Comparison of ENCODE assay signal across 8 cellular contexts in the genomic region with DNA sequence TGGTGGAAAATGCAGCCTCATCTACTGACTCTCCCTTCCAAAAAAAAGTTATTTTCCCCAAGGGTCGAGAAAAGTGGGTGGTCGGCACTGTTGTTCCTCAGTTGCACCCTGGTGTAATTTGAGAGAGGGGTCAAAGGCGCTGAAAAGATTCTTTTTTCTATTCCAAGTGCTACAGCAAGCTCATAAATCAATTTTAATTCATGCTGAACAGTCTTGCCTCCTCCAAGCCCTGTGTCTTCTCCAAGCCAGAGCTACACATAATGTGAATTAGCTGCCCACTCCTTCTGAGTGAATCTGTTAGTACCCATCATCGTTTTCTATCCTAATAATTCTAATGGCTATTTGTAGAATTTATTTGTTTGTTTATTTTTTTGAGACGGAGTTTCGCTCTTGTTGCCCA. TPM values are rescaled to one million over a fixed set of nuclear protein-coding genes. Genes with fewer than 3 reads are reported as not detected.
DNase-seq lines count a peak whose midpoint lies in the region; ATAC-seq and TF ChIP-seq lines count a peak whose summit lies in the region.

No MANE protein-coding gene starts in this region.

- H3F3A ChIP-seq in Loucy (ENCODE audit: low read depth) = peaks cover 14% of the 10 kb centered on the region

- H3K27me3 ChIP-seq in BJ (ENCODE audit: control insufficient read depth, insufficient read depth, low read length) = no peaks in the 10 kb centered on the region
- no peaks in the 10 kb centered on the region for H3K27me3 ChIP-seq in Loucy (ENCODE audit: insufficient read depth, low read length, poor library complexity, severe bottlenecking)

- peak overlapping the region; percentile 65 for H3K9ac ChIP-seq in Loucy (ENCODE audit: low read depth, low read length, poor library complexity, severe bottlenecking)

- H3K4me3 ChIP-seq in BJ (ENCODE audit: low read depth, low read length) = peak overlapping the region; percentile 58
- H3K4me3 ChIP-seq in Loucy (ENCODE audit: low read length, poor library complexity, severe bottlenecking) = peak overlapping the region; percentile 77
- H3K4me3 ChIP-seq in cardiac fibroblast (replicated peaks in 1 of 2; ENCODE audit: low read depth in 2 of 2, low read length in 2 of 2) = peak overlapping the region; percentile 68 to 71

- H3K9me2 ChIP-seq in Loucy (replicated peaks; ENCODE audit: low read depth, low read length) = no peaks in the 10 kb centered on the region

- CTCF ChIA-PET in BJ (lab: Yijun Ruan, JAX) = interaction anchor here (0.8 to 7.0 kb wide), 5 partner anchors 10 to 132 kb away, joined by 3 to 61 read pairs (median 3); no protein-coding TSS in a partner anchor

- H3K36me3 ChIP-seq in BJ (ENCODE audit: control insufficient read depth, insufficient read depth, low read length) = no peaks in the 10 kb centered on the region
- no peaks in the 10 kb centered on the region for H3K36me3 ChIP-seq in Loucy (ENCODE audit: insufficient read depth, low read length)

- ATAC-seq in naive B cell (ENCODE audit: low read depth in 2 of 2) (no peak), left lobe of liver (no peak), HG03460 (IDR thresholded peaks at IDR 0.05; ENCODE audit: unreplicated experiment) (no peak)

- no peaks in the 10 kb centered on the region for H3K27me3 Mint-ChIP-seq in naive B cell

- H3K4me1 Mint-ChIP-seq in naive B cell = peaks cover 0 to 25% (median 5%) of the 10 kb centered on the region in 3 donors

- H3K9me3 Mint-ChIP-seq in naive B cell = no peaks in the 10 kb centered on the region

- DNase-seq in BJ (ENCODE audit: low read depth) (no peak), cardiac fibroblast (ENCODE audit: low read depth in 2 of 2) (no peak), naive B cell (no peak), DMS79 treated with DMSO at 0.1 percent for 48 hours (lab: John Stamatoyannopoulos, UW) (no peak), left lobe of liver (ENCODE audit: low spot score) (no peak), CD1c-positive myeloid dendritic cell (ENCODE audit: extremely low spot score) (no peak)

- no peaks in the 10 kb centered on the region for H4K20me1 ChIP-seq in Loucy (ENCODE audit: insufficient read depth, low read length, poor library complexity, severe bottlenecking)

- H3K4me3 Mint-ChIP-seq in naive B cell = peak overlapping the region; percentile 65 to 92 (median 85)

- H3K36me3 Mint-ChIP-seq in naive B cell = no peaks in the 10 kb centered on the region

- peaks cover 14% of the 10 kb centered on the region for H3K79me2 ChIP-seq in Loucy (ENCODE audit: insufficient read depth, low read length)

- peak overlapping the region; percentile 86 for H3K4me2 ChIP-seq in Loucy (ENCODE audit: low read depth, low read length, poor library complexity, severe bottlenecking)

- H3K4me1 ChIP-seq in Loucy (ENCODE audit: insufficient read depth, low read length, poor library complexity, severe bottlenecking) = peaks cover 8% of the 10 kb centered on the region

- no peak overlapping the region for H2AFZ ChIP-seq in Loucy (ENCODE audit: low read length)

- H3K27ac Mint-ChIP-seq in naive B cell = peak overlapping the region in 3 of 6 donors; percentile 53 to 80 (median 78)

- POLR2A ChIA-PET in BJ (lab: Charles Lee) = no interaction called here

- no peaks in the 10 kb centered on the region for H3K9me3 ChIP-seq in Loucy (ENCODE audit: insufficient read depth, low read depth, low read length)

- no peak for TF ChIP-seq CTCF in BJ (IDR thresholded peaks at IDR 0.05; ENCODE audit: insufficient read depth, low read depth, low read length)
- TF ChIP-seq CTCF in Loucy (conservative IDR thresholded peaks at IDR 0.05; ENCODE audit: low read length) = no peak
- TF ChIP-seq CTCF in cardiac fibroblast (IDR thresholded peaks at IDR 0.05; ENCODE audit: low read depth, low read length) = no peak

RNA-seq across cellular contexts. Expression of a gene that starts 0.8 kb away (rescaled TPM):
- polyA plus RNA-seq in BJ (2011; rRNA removed) (4.7 and 5.9 TPM in 2 replicates), naive B cell (ENCODE audit: low read depth in 6 of 6) (1 to 10 TPM; 1.1 to 9.4 (median 2.8) TPM)
- polyA minus RNA-seq in BJ (2011; rRNA and poly(A)+ RNA removed) = 7.1 and 17.1 TPM in 2 replicates
- total RNA-seq in left lobe of liver = 141 TPM

RNA-seq across cellular contexts. Expression of a gene that starts 19.2 kb away (rescaled TPM):
- polyA plus RNA-seq in BJ (2011; rRNA removed) (7.6 and 13.8 TPM in 2 replicates), naive B cell (ENCODE audit: low read depth in 6 of 6) (10 to 100 TPM; 23.2 to 53.0 (median 46.9) TPM)
- polyA minus RNA-seq in BJ (2011; rRNA and poly(A)+ RNA removed) = 3.8 and 4.5 TPM in 2 replicates
- total RNA-seq in left lobe of liver = 14.9 TPM
